In genomic region chr2:236688157-236688556, GRCh38 we compare ENCODE assay signal across 21 cellular contexts.
"Had no signal": no experiment of that assay in that cellular context is flagged by ENCODE, and none has a peak within 500 bp of the region (broad histone marks: within the 10 kb centered on the region; RNA-seq: fewer than 3 reads in every experiment).

No MANE protein-coding gene starts in this region.

- DNase-seq: activated CD4-positive, alpha-beta T cell treated with anti-CD3 and anti-CD28 coated beads, Interleukin-2, amount 50 U/mL, for 1 hour; activated CD4-positive, CD25-positive, alpha-beta regulatory T cell treated with anti-CD3 and anti-CD28 coated beads, Interleukin-2, amount 50 U/mL, for 72 hours; activated naive CD4-positive, alpha-beta T cell; activated T-cell treated with anti-CD3 and anti-CD28 coated beads, Interleukin-2, amount 50 U/mL, for 1 hour; adrenal gland; colonic mucosa; dorsolateral prefrontal cortex; effector memory CD8-positive, alpha-beta T cell; gastrocnemius medialis; islet precursor cell; mucosa of descending colon; ovary; stimulated activated CD4-positive, alpha-beta T cell treated with anti-CD3 and anti-CD28 coated beads, Interleukin-4, amount 100 ng/mL, for 4 hours; stimulated activated naive CD8-positive, alpha-beta T cell treated with anti-CD3 and anti-CD28 coated beads, Interleukin-15, Interleukin-2, amounts not matched to agents 100 U/mL and 50 U/mL, for 24 hours; T-cell; transverse colon had no signal

- H3K9me3 ChIP-seq: adrenal gland, colonic mucosa, esophagus muscularis mucosa, gastrocnemius medialis, mucosa of descending colon, ovary, prostate gland, transverse colon, vagina had no signal

- H3K27me3 ChIP-seq: colonic mucosa, esophagus muscularis mucosa, gastrocnemius medialis, ovary, transverse colon, vagina had no signal

- H3K27ac ChIP-seq: adrenal gland, colonic mucosa, dorsolateral prefrontal cortex, esophagus muscularis mucosa, gastrocnemius medialis, ovary, prostate gland, transverse colon, vagina, VCaP had no signal

- H3K36me3 ChIP-seq: adrenal gland, colonic mucosa, esophagus muscularis mucosa, gastrocnemius medialis, ovary, prostate gland, transverse colon, vagina had no signal

- H3K4me1 ChIP-seq: adrenal gland, colonic mucosa, prostate gland, transverse colon had no signal

- H3K4me3 ChIP-seq: adrenal gland, colonic mucosa, dorsolateral prefrontal cortex, esophagus muscularis mucosa, gastrocnemius medialis, lung, mucosa of descending colon, ovary, prostate gland, transverse colon, vagina had no signal
